1 cellular context compared by ENCODE assay signal in genomic region chr19:51541458-51542357, GRCh38.
TF ChIP-seq lines count a peak whose summit lies in the region.

No MANE protein-coding gene starts in this region.

TF ChIP-seq in K562, 482 proteins besides CTCF, POLR2A, EP300 and RAD21 (continued from another document and continues in another):
- TF ChIP-seq SETDB1 (IDR thresholded peaks at IDR 0.05; ENCODE audit: low read length) (no peak), ZNF354B (CRISPR knock-in tag; IDR thresholded peaks at IDR 0.05) (no peak), DEAF1 (CRISPR knock-in tag; IDR thresholded peaks at IDR 0.05) (no peak), KDM4B (IDR thresholded peaks at IDR 0.05; ENCODE audit: borderline replicate concordance in 2 of 2, low read depth in 1 of 2) (no peak), EWSR1 (IDR thresholded peaks at IDR 0.05; ENCODE audit: borderline replicate concordance, low read depth, partially characterized antibody) (no peak), MYC (IDR thresholded peaks at IDR 0.05; ENCODE audit: low read depth, low read length) (peak; percentile 40; the same call in 1 of the 2 replicates), MYC (CRISPR knock-in tag; IDR thresholded peaks at IDR 0.05; ENCODE audit: borderline replicate concordance, low read depth) (peak; percentile 68; the same call in 1 of the 2 replicates), ATF4 (CRISPR knock-in tag; IDR thresholded peaks at IDR 0.05) (no peak), ZBTB5 (IDR thresholded peaks at IDR 0.05) (0 out of 2 replicates have a peak, but pooled peaks have one; percentile 37), TOE1 (IDR thresholded peaks at IDR 0.05; ENCODE audit: borderline replicate concordance) (peak; percentile 59; the same call in 1 of the 2 replicates), TOE1 (CRISPR knock-in tag; IDR thresholded peaks at IDR 0.05; ENCODE audit: borderline replicate concordance, low read depth) (no peak), POLR2AphosphoS5 (IDR thresholded peaks at IDR 0.05; ENCODE audit: control insufficient read depth, insufficient read depth, low read depth, low read length) (no peak), ILF3 (IDR thresholded peaks at IDR 0.05; ENCODE audit: borderline replicate concordance) (no peak), CREB1 (IDR thresholded peaks at IDR 0.05) (no peak), CREB1 (CRISPR knock-in tag; IDR thresholded peaks at IDR 0.05) (no peak), RBM17 (IDR thresholded peaks at IDR 0.05; ENCODE audit: borderline replicate concordance, low read depth, low read length) (no peak), GMEB1 (CRISPR knock-in tag; IDR thresholded peaks at IDR 0.05) (no peak), ZNF589 (CRISPR knock-in tag; IDR thresholded peaks at IDR 0.05; ENCODE audit: low read depth) (0 out of 2 replicates have a peak, but pooled peaks have one; percentile 14), NR1H2 (CRISPR knock-in tag; IDR thresholded peaks at IDR 0.05) (no peak), ZFP30 (CRISPR knock-in tag; IDR thresholded peaks at IDR 0.05; ENCODE audit: borderline replicate concordance) (no peak)
- TF ChIP-seq, protein P1, sequence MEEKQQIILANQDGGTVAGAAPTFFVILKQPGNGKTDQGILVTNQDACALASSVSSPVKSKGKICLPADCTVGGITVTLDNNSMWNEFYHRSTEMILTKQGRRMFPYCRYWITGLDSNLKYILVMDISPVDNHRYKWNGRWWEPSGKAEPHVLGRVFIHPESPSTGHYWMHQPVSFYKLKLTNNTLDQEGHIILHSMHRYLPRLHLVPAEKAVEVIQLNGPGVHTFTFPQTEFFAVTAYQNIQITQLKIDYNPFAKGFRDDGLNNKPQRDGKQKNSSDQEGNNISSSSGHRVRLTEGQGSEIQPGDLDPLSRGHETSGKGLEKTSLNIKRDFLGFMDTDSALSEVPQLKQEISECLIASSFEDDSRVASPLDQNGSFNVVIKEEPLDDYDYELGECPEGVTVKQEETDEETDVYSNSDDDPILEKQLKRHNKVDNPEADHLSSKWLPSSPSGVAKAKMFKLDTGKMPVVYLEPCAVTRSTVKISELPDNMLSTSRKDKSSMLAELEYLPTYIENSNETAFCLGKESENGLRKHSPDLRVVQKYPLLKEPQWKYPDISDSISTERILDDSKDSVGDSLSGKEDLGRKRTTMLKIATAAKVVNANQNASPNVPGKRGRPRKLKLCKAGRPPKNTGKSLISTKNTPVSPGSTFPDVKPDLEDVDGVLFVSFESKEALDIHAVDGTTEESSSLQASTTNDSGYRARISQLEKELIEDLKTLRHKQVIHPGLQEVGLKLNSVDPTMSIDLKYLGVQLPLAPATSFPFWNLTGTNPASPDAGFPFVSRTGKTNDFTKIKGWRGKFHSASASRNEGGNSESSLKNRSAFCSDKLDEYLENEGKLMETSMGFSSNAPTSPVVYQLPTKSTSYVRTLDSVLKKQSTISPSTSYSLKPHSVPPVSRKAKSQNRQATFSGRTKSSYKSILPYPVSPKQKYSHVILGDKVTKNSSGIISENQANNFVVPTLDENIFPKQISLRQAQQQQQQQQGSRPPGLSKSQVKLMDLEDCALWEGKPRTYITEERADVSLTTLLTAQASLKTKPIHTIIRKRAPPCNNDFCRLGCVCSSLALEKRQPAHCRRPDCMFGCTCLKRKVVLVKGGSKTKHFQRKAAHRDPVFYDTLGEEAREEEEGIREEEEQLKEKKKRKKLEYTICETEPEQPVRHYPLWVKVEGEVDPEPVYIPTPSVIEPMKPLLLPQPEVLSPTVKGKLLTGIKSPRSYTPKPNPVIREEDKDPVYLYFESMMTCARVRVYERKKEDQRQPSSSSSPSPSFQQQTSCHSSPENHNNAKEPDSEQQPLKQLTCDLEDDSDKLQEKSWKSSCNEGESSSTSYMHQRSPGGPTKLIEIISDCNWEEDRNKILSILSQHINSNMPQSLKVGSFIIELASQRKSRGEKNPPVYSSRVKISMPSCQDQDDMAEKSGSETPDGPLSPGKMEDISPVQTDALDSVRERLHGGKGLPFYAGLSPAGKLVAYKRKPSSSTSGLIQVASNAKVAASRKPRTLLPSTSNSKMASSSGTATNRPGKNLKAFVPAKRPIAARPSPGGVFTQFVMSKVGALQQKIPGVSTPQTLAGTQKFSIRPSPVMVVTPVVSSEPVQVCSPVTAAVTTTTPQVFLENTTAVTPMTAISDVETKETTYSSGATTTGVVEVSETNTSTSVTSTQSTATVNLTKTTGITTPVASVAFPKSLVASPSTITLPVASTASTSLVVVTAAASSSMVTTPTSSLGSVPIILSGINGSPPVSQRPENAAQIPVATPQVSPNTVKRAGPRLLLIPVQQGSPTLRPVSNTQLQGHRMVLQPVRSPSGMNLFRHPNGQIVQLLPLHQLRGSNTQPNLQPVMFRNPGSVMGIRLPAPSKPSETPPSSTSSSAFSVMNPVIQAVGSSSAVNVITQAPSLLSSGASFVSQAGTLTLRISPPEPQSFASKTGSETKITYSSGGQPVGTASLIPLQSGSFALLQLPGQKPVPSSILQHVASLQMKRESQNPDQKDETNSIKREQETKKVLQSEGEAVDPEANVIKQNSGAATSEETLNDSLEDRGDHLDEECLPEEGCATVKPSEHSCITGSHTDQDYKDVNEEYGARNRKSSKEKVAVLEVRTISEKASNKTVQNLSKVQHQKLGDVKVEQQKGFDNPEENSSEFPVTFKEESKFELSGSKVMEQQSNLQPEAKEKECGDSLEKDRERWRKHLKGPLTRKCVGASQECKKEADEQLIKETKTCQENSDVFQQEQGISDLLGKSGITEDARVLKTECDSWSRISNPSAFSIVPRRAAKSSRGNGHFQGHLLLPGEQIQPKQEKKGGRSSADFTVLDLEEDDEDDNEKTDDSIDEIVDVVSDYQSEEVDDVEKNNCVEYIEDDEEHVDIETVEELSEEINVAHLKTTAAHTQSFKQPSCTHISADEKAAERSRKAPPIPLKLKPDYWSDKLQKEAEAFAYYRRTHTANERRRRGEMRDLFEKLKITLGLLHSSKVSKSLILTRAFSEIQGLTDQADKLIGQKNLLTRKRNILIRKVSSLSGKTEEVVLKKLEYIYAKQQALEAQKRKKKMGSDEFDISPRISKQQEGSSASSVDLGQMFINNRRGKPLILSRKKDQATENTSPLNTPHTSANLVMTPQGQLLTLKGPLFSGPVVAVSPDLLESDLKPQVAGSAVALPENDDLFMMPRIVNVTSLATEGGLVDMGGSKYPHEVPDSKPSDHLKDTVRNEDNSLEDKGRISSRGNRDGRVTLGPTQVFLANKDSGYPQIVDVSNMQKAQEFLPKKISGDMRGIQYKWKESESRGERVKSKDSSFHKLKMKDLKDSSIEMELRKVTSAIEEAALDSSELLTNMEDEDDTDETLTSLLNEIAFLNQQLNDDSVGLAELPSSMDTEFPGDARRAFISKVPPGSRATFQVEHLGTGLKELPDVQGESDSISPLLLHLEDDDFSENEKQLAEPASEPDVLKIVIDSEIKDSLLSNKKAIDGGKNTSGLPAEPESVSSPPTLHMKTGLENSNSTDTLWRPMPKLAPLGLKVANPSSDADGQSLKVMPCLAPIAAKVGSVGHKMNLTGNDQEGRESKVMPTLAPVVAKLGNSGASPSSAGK (IDR thresholded peaks at IDR 0.05): peak; percentile 74
- TF ChIP-seq, protein P2, sequence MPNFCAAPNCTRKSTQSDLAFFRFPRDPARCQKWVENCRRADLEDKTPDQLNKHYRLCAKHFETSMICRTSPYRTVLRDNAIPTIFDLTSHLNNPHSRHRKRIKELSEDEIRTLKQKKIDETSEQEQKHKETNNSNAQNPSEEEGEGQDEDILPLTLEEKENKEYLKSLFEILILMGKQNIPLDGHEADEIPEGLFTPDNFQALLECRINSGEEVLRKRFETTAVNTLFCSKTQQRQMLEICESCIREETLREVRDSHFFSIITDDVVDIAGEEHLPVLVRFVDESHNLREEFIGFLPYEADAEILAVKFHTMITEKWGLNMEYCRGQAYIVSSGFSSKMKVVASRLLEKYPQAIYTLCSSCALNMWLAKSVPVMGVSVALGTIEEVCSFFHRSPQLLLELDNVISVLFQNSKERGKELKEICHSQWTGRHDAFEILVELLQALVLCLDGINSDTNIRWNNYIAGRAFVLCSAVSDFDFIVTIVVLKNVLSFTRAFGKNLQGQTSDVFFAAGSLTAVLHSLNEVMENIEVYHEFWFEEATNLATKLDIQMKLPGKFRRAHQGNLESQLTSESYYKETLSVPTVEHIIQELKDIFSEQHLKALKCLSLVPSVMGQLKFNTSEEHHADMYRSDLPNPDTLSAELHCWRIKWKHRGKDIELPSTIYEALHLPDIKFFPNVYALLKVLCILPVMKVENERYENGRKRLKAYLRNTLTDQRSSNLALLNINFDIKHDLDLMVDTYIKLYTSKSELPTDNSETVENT (CRISPR knock-in tag; IDR thresholded peaks at IDR 0.05): peak; percentile 91
- TF ChIP-seq, protein P3, sequence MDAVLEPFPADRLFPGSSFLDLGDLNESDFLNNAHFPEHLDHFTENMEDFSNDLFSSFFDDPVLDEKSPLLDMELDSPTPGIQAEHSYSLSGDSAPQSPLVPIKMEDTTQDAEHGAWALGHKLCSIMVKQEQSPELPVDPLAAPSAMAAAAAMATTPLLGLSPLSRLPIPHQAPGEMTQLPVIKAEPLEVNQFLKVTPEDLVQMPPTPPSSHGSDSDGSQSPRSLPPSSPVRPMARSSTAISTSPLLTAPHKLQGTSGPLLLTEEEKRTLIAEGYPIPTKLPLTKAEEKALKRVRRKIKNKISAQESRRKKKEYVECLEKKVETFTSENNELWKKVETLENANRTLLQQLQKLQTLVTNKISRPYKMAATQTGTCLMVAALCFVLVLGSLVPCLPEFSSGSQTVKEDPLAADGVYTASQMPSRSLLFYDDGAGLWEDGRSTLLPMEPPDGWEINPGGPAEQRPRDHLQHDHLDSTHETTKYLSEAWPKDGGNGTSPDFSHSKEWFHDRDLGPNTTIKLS (IDR thresholded peaks at IDR 0.05; ENCODE audit: borderline replicate concordance, low read depth): no peak
